12 cellular contexts compared by ENCODE assay signal in genomic region chr10:123153486-123154091, GRCh38. TPM values are rescaled to one million over a fixed set of nuclear protein-coding genes. Genes with fewer than 3 reads are reported as not detected.
DNase-seq lines count a peak whose midpoint lies in the region; ATAC-seq and TF ChIP-seq lines count a peak whose summit lies in the region.
"Had no signal": no experiment of that assay in that cellular context is flagged by ENCODE, and none has a peak within 500 bp of the region (broad histone marks: within the 10 kb centered on the region; RNA-seq: fewer than 3 reads in every experiment).

No MANE protein-coding gene starts in this region.

- no peak for TF ChIP-seq POLR2A in tibial nerve (IDR thresholded peaks at IDR 0.05)

- H3K9me2 ChIP-seq in DOHH2 (replicated peaks; ENCODE audit: control insufficient read depth, low read length) = no peaks in the 10 kb centered on the region

- DNase-seq in colonic mucosa (no peak), osteoblast (ENCODE audit: insufficient read length, low spot score, missing footprints) (no peak), tibial nerve (ENCODE audit: low spot score in 2 of 2) (no peak), Right ventricle myocardium superior (no peak)
- DNase-seq in central memory CD4-positive, alpha-beta T cell = no peak
- DNase-seq in stimulated activated CD8-positive, alpha-beta memory T cell treated with anti-CD3 and anti-CD28 coated beads, Interleukin-4, amount 100 ng/mL, for 48 hours = no peak

- H3K79me2 ChIP-seq in DOHH2 (ENCODE audit: control insufficient read depth, low read length) = peaks cover 44% of the 10 kb centered on the region
- peaks cover 44% of the 10 kb centered on the region for H3K79me2 ChIP-seq in OCI-LY3 (ENCODE audit: low read length)
- H3K79me2 ChIP-seq in osteoblast (ENCODE audit: insufficient read depth, low read length) = peaks cover 44% of the 10 kb centered on the region

- H3K4me3 ChIP-seq in DOHH2 (ENCODE audit: low read length) (peak overlapping the region; percentile 53), OCI-LY3 (ENCODE audit: low read length) (peak overlapping the region; percentile 60), colonic mucosa (peak overlapping the region; percentile 95), osteoblast (ENCODE audit: insufficient read depth, low read length) (no peak overlapping the region), tibial nerve (peak overlapping the region in 1 of 4 donors; percentile 89)

- H3K27ac ChIP-seq in DOHH2 (ENCODE audit: low read depth, low read length) (no peak overlapping the region), OCI-LY3 (ENCODE audit: low read length) (peak overlapping the region; percentile 24; the same call in 1 of the 2 replicates), colonic mucosa (no peak overlapping the region), osteoblast (ENCODE audit: low read depth, low read length) (no peak overlapping the region), tibial nerve (no peak overlapping the region)

- H3K36me3 ChIP-seq in DOHH2 (ENCODE audit: control insufficient read depth, low read length) = peaks cover 49% of the 10 kb centered on the region
- H3K36me3 ChIP-seq in OCI-LY3 (replicated peaks; ENCODE audit: low read depth, low read length) = peaks cover 37% of the 10 kb centered on the region
- H3K36me3 ChIP-seq in colonic mucosa = no peaks in the 10 kb centered on the region
- peaks cover 25% of the 10 kb centered on the region for H3K36me3 ChIP-seq in osteoblast (ENCODE audit: insufficient read depth, low read length)
- peaks cover 0 to 27% (median 5%) of the 10 kb centered on the region in 3 donors for H3K36me3 ChIP-seq in tibial nerve

- intact Hi-C loops in colonic mucosa (cut with DNase I) (loop anchor here (10.0 kb wide), 1 partner anchor 169 kb away; the partner anchor contains the start of gene PSTK), Right ventricle myocardium superior (cut with DNase I) (no loop called here)

- peak overlapping the region; percentile 83 for H2AFZ ChIP-seq in OCI-LY3 (ENCODE audit: low read depth, low read length)
- H2AFZ ChIP-seq in osteoblast (ENCODE audit: low read length) = peak overlapping the region; percentile 21

- peaks cover 4% of the 10 kb centered on the region; the same call in 1 of the 2 replicates for H3F3A ChIP-seq in DOHH2 (ENCODE audit: control insufficient read depth, insufficient read depth)

- H3K4me2 ChIP-seq in DOHH2 (ENCODE audit: low read length) = peak overlapping the region; percentile 57
- H3K4me2 ChIP-seq in OCI-LY3 (ENCODE audit: low read length) = peak overlapping the region; percentile 71
- H3K4me2 ChIP-seq in osteoblast (ENCODE audit: insufficient read depth, low read length) = peak overlapping the region; percentile 23

- H4K20me1 ChIP-seq in DOHH2 (ENCODE audit: control insufficient read depth, insufficient read depth, low read depth, low read length) (peaks cover 39% of the 10 kb centered on the region), OCI-LY3 (ENCODE audit: insufficient read depth, low read length) (peaks cover 34% of the 10 kb centered on the region), osteoblast (ENCODE audit: insufficient read depth, low read length) (peaks cover 33% of the 10 kb centered on the region)

- peaks cover 55% of the 10 kb centered on the region for H3K4me1 ChIP-seq in DOHH2 (ENCODE audit: control insufficient read depth, low read length)
- peaks cover 37% of the 10 kb centered on the region for H3K4me1 ChIP-seq in OCI-LY3 (ENCODE audit: low read length)
- H3K4me1 ChIP-seq in colonic mucosa = peaks cover 19% of the 10 kb centered on the region
- peaks cover 36% of the 10 kb centered on the region for H3K4me1 ChIP-seq in osteoblast (ENCODE audit: insufficient read depth, low read length)
- H3K4me1 ChIP-seq in tibial nerve = peaks cover 0 to 61% (median 37%) of the 10 kb centered on the region in 4 donors

- ATAC-seq in Right ventricle myocardium superior (ENCODE audit: poor library complexity) = no peak

- TF ChIP-seq CTCF in DOHH2 (IDR thresholded peaks at IDR 0.05; ENCODE audit: low read depth, low read length, poor library complexity, severe bottlenecking) (no peak), OCI-LY3 (IDR thresholded peaks at IDR 0.05; ENCODE audit: low read depth, low read length) (no peak), colonic mucosa (IDR thresholded peaks at IDR 0.05) (no peak), osteoblast (IDR thresholded peaks at IDR 0.05; ENCODE audit: extremely low read depth, low read depth, low read length) (no peak), tibial nerve (IDR thresholded peaks at IDR 0.05) (no peak)

- H3K9me3 ChIP-seq in DOHH2 (ENCODE audit: control insufficient read depth, insufficient read depth, low read length) (no peaks in the 10 kb centered on the region), OCI-LY3 (ENCODE audit: insufficient read depth, low read length) (no peaks in the 10 kb centered on the region), colonic mucosa (no peaks in the 10 kb centered on the region), osteoblast (ENCODE audit: low read depth, low read length) (no peaks in the 10 kb centered on the region), tibial nerve (no peaks in the 10 kb centered on the region)

- H3K27me3 ChIP-seq in DOHH2 (ENCODE audit: control insufficient read depth, low read length) (peaks cover 31% of the 10 kb centered on the region), OCI-LY3 (ENCODE audit: low read depth, low read length) (no peaks in the 10 kb centered on the region), colonic mucosa (peaks cover 36% of the 10 kb centered on the region), osteoblast (ENCODE audit: insufficient read depth, low read length) (peaks cover 44% of the 10 kb centered on the region), tibial nerve (peaks cover 0 to 50% of the 10 kb centered on the region in 2 donors)

- no peak for TF ChIP-seq EP300 in tibial nerve (IDR thresholded peaks at IDR 0.05)

- WGBS in tibial nerve, 2 donors = 41 to 46% methylated on average over 9 of the region's 9 CpGs

- H3K9ac ChIP-seq in OCI-LY3 (ENCODE audit: low read length) (peak overlapping the region; percentile 51; the same call in 1 of the 2 replicates), colonic mucosa (ENCODE audit: low read depth in 2 of 2, low read length in 2 of 2) (no peak overlapping the region)

RNA-seq across cellular contexts. Expression of gene BUB3, which starts 0.6 kb away (rescaled TPM):
- 100 to 1,000 TPM in 1 of 2 donors, 10 to 100 TPM in 1; 77.6 to 112 TPM for total RNA-seq in colonic mucosa
- 107 and 109 TPM in 2 replicates for total RNA-seq in osteoblast
- total RNA-seq in tibial nerve = 100 to 1,000 TPM in 1 of 4 donors, 10 to 100 TPM in 3; 68.1 to 100 (median 73.4) TPM
- 36.3 TPM for total RNA-seq in Right ventricle myocardium superior

RNA-seq across cellular contexts. Expression of gene HMX2, which starts 5.7 kb away (rescaled TPM):
- total RNA-seq in colonic mucosa (under 1 TPM; 0.13 to 0.15 TPM), osteoblast (not detected in 2 replicates), tibial nerve (not detected), Right ventricle myocardium superior (not detected)
- total RNA-seq: aorta, esophagus mucosa, left cardiac atrium, temporal lobe had no signal

RNA-seq across cellular contexts. Expression of gene HMX3, which starts 17.8 kb away (rescaled TPM):
- total RNA-seq in colonic mucosa (under 1 TPM; 0.35 to 0.64 TPM), osteoblast (not detected in 2 replicates), tibial nerve (not detected), Right ventricle myocardium superior (not detected)
- total RNA-seq: aorta, esophagus mucosa, temporal lobe had no signal
